ENCODE assay signal across 8 cellular contexts in genomic region chr10:89029785-89030437, GRCh38. TPM values are rescaled to one million over a fixed set of nuclear protein-coding genes. Genes with fewer than 3 reads are reported as not detected.
DNase-seq lines count a peak whose midpoint lies in the region; ATAC-seq and TF ChIP-seq lines count a peak whose summit lies in the region.

No MANE protein-coding gene starts in this region.

- H3K36me3 ChIP-seq in Karpas-422 (ENCODE audit: insufficient read depth, low read length) (no peaks in the 10 kb centered on the region), RWPE2 (ENCODE audit: low read depth) (no peaks in the 10 kb centered on the region), gastroesophageal sphincter (no peaks in the 10 kb centered on the region), osteoblast (ENCODE audit: insufficient read depth, low read length) (no peaks in the 10 kb centered on the region), testis (ENCODE audit: low read depth, missing control alignments) (no peaks in the 10 kb centered on the region)

- peak; percentile 88 for TF ChIP-seq CTCF in RWPE2 (IDR thresholded peaks at IDR 0.05; ENCODE audit: poor library complexity, severe bottlenecking)
- TF ChIP-seq CTCF in gastroesophageal sphincter (IDR thresholded peaks at IDR 0.05), result peak; percentile 76 to 97 (median 94)
- TF ChIP-seq CTCF in osteoblast (IDR thresholded peaks at IDR 0.05; ENCODE audit: extremely low read depth, low read depth, low read length), result peak; percentile 87
- peak; percentile 96 to 97 (median 96) for TF ChIP-seq CTCF in testis (IDR thresholded peaks at IDR 0.05)

- no peak overlapping the region for H3K4me3 ChIP-seq in Karpas-422 (ENCODE audit: low read length)
- H3K4me3 ChIP-seq in RWPE2 (ENCODE audit: severe bottlenecking), result no peak overlapping the region
- H3K4me3 ChIP-seq in gastroesophageal sphincter, result no peak overlapping the region
- H3K4me3 ChIP-seq in osteoblast (ENCODE audit: insufficient read depth, low read length), result peak overlapping the region; percentile 18
- H3K4me3 ChIP-seq in testis, result no peak overlapping the region

- intact Hi-C loops in testis (cut with DNase I; ENCODE audit: low total_unique reads), result no loop called here

- TF ChIP-seq POLR2A in gastroesophageal sphincter (IDR thresholded peaks at IDR 0.05), result no peak
- no peak for TF ChIP-seq POLR2A in testis (IDR thresholded peaks at IDR 0.05)

- TF ChIP-seq EP300 in gastroesophageal sphincter (IDR thresholded peaks at IDR 0.05), result no peak

- H3K4me1 ChIP-seq in Karpas-422 (ENCODE audit: low read length) (peaks cover 32% of the 10 kb centered on the region), RWPE2 (ENCODE audit: insufficient read depth, poor library complexity, severe bottlenecking) (peaks cover 14% of the 10 kb centered on the region), gastroesophageal sphincter (peaks cover 8 to 36% (median 10%) of the 10 kb centered on the region in 3 donors), osteoblast (ENCODE audit: insufficient read depth, low read length) (peaks cover 18% of the 10 kb centered on the region), testis (peaks cover 7% of the 10 kb centered on the region)

- H3K27ac ChIP-seq in Karpas-422 (ENCODE audit: low read length) (no peak overlapping the region), RWPE2 (ENCODE audit: poor library complexity, severe bottlenecking) (no peak overlapping the region), gastroesophageal sphincter (peak overlapping the region in 1 of 4 donors; percentile 20), osteoblast (ENCODE audit: low read depth, low read length) (no peak overlapping the region), testis (no peak overlapping the region)

- no peaks in the 10 kb centered on the region for H3K79me2 ChIP-seq in Karpas-422 (ENCODE audit: low read length)
- no peaks in the 10 kb centered on the region for H3K79me2 ChIP-seq in osteoblast (ENCODE audit: insufficient read depth, low read length)

- H3K9ac ChIP-seq in Karpas-422 (ENCODE audit: low read length), result no peak overlapping the region

- H3K27me3 ChIP-seq in Karpas-422 (ENCODE audit: low read length) (no peaks in the 10 kb centered on the region), RWPE2 (ENCODE audit: insufficient read depth, poor library complexity, severe bottlenecking) (no peaks in the 10 kb centered on the region), gastroesophageal sphincter (no peaks in the 10 kb centered on the region), osteoblast (ENCODE audit: insufficient read depth, low read length) (no peaks in the 10 kb centered on the region), testis (no peaks in the 10 kb centered on the region)

- 28 to 41% methylated on average over 5 to 8 of the region's 8 CpGs for WGBS in gastroesophageal sphincter (ENCODE audit: low coverage in 1 of 2), 2 donors
- 30 to 42% methylated on average over 8 of the region's 8 CpGs for WGBS in testis, 2 donors

- no peaks in the 10 kb centered on the region for H3K9me2 ChIP-seq in Karpas-422 (replicated peaks; ENCODE audit: insufficient read depth, low read length)

- DNase-seq in DMS53 treated with DMSO at 0.1 percent for 48 hours (lab: John Stamatoyannopoulos, UW; ENCODE audit: unreplicated experiment) (peak; percentile 62), Karpas-422 (peak; percentile 77), RWPE2 (ENCODE audit: low spot score) (peak; percentile 60), osteoblast (ENCODE audit: insufficient read length, low spot score, missing footprints) (no peak), testis (peak; percentile 91)
- DNase-seq in activated effector memory CD4-positive, alpha-beta T cell treated with Interleukin-2 at 50 U/mL for 16 hours, result peak; percentile 36

- H3K9me3 ChIP-seq in Karpas-422 (ENCODE audit: low read length) (no peaks in the 10 kb centered on the region), RWPE2 (ENCODE audit: severe bottlenecking) (no peaks in the 10 kb centered on the region), gastroesophageal sphincter (no peaks in the 10 kb centered on the region), osteoblast (ENCODE audit: low read depth, low read length) (no peaks in the 10 kb centered on the region), testis (no peaks in the 10 kb centered on the region)

- H4K20me1 ChIP-seq in Karpas-422 (ENCODE audit: insufficient read depth, low read depth, low read length) (no peaks in the 10 kb centered on the region), osteoblast (ENCODE audit: insufficient read depth, low read length) (no peaks in the 10 kb centered on the region)

- H3K4me2 ChIP-seq in Karpas-422 (ENCODE audit: low read depth, low read length, poor library complexity, severe bottlenecking), result no peak overlapping the region
- peak overlapping the region; percentile 73 for H3K4me2 ChIP-seq in osteoblast (ENCODE audit: insufficient read depth, low read length)

- no peak overlapping the region for H2AFZ ChIP-seq in Karpas-422 (ENCODE audit: low read length)
- peak overlapping the region; percentile 32 for H2AFZ ChIP-seq in osteoblast (ENCODE audit: low read length)

- peak; percentile 46; the same call in 2 of the 3 replicates for ATAC-seq in RWPE2 (ENCODE audit: low read depth)
- ATAC-seq in gastroesophageal sphincter, result peak; percentile 50
- no peak for ATAC-seq in GM21786 (IDR thresholded peaks at IDR 0.05; ENCODE audit: unreplicated experiment)

RNA-seq across cellular contexts. Expression of gene FAS, which starts 39.3 kb away (rescaled TPM):
- 68.5 and 91.9 TPM in 2 replicates for total RNA-seq in Karpas-422 (2014; rRNA removed; shearing (Covaris generic); ENCODE audit: low replicate concordance)
- 10 to 100 TPM; 15.0 to 27.5 (median 19.6) TPM for total RNA-seq in gastroesophageal sphincter
- total RNA-seq in osteoblast, result 49.6 and 62.5 TPM in 2 replicates
- total RNA-seq in testis, result 10 to 100 TPM in 1 of 2 donors, 1 to 10 TPM in 1; 9.3 to 10.7 TPM
- polyA plus RNA-seq in testis (ENCODE audit: insufficient read depth, low read depth, low replicate concordance), result 16.2 TPM
